ENCODE assay signal across 9 cellular contexts in the genomic region with DNA sequence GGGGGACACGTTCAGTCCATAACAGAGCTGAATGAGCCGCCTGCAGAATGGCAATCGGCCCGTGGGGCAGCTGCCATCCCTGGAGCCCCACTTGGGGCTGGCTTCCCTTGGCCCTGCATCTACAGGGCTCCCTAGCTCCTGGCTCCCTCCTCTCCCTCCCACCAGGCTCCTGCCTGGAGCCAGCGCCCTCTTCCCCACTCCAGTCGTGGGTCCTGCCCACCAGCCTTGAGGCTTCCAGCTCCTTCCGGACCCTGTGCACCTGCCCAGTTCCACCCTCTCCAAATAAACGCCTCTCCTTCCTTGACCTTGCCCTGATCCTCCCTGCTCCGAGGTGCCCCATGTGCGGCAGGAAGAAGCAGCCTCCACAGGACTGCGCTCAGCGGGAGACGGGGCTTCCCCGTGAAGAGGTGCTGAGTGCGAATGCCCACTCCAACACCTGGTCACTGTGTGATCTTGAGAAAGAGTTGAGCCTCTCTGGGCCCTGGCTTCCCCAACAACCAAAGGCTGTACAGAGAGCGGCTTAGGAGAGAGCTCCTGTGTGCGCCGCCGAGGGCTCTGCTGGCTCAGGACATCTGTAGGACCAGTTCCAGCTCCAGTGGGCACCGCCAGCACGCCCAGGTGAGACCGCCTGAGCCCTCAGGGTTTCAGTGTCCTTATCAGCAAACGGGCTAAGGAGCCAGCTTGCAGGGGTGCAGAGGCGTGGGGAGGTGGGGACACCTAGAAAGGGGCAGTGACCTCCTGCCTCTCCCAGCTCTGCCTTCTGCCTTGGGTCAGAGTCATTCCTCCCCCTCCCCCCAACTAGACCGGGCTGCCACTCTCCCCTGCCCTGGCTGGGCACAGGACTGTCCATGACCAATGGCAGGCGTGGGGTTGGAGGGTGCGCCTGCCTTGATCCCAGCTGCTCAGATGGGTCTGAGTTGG. TPM values are rescaled to one million over a fixed set of nuclear protein-coding genes. Genes with fewer than 3 reads are reported as not detected.
DNase-seq lines count a peak whose midpoint lies in the region; ATAC-seq, FAIRE-seq and TF ChIP-seq lines count a peak whose summit lies in the region.
"Had no signal": no experiment of that assay in that cellular context is flagged by ENCODE, and none has a peak within 500 bp of the region (broad histone marks: within the 10 kb centered on the region; RNA-seq: fewer than 3 reads in every experiment).

No MANE protein-coding gene starts in this region.

- H3K36me3 Mint-ChIP-seq in Calu3 (ENCODE audit: insufficient read depth, unreplicated experiment): peaks cover 52% of the 10 kb centered on the region
- no peaks in the 10 kb centered on the region for H3K36me3 Mint-ChIP-seq in activated CD4-positive, alpha-beta memory T cell treated with anti-CD3 and anti-CD28 coated beads for 36 hours

- ATAC-seq in left lung (no peak), HG03097 (IDR thresholded peaks at IDR 0.05; ENCODE audit: low FRiP score, unreplicated experiment) (no peak)

- peak overlapping the region; percentile 79 for H3K4me3 Mint-ChIP-seq in Calu3 (ENCODE audit: low read depth, unreplicated experiment)
- no peak overlapping the region for H3K4me3 Mint-ChIP-seq in activated CD4-positive, alpha-beta memory T cell treated with anti-CD3 and anti-CD28 coated beads for 36 hours

- no peaks in the 10 kb centered on the region for H3K27me3 Mint-ChIP-seq in Calu3 (ENCODE audit: unreplicated experiment)
- H3K27me3 Mint-ChIP-seq in activated CD4-positive, alpha-beta memory T cell treated with anti-CD3 and anti-CD28 coated beads for 36 hours: peaks cover 2% of the 10 kb centered on the region

- no TSS peak for BruUV-seq in Calu3 (replicated peaks; lab: Mats Ljungman, UMichigan)

- peaks cover 21% of the 10 kb centered on the region for H3K4me1 Mint-ChIP-seq in Calu3 (ENCODE audit: low read depth, unreplicated experiment)
- H3K4me1 Mint-ChIP-seq in activated CD4-positive, alpha-beta memory T cell treated with anti-CD3 and anti-CD28 coated beads for 36 hours (ENCODE audit: low read depth): peaks cover 37% of the 10 kb centered on the region

- no peak for FAIRE-seq in frontal cortex (lab: Jason Lieb, UNC)

- H3K9ac ChIP-seq in skeletal muscle tissue (ENCODE audit: low read depth in 1 of 3, low read length in 3 of 3): peak overlapping the region in 1 of 3 donors; percentile 16

- peak; percentile 36 for DNase-seq in Calu3
- DNase-seq in activated CD4-positive, alpha-beta memory T cell treated with anti-CD3 and anti-CD28 coated beads for 36 hours: no peak
- peak in 1 of 2 donors; percentile 77 for DNase-seq in left lung
- DNase-seq in effector CD4-positive, alpha-beta T cell: no peak
- DNase-seq in AG08395 (ENCODE audit: low spot score): no peak
- no peak for DNase-seq in frontal cortex (ENCODE audit: low spot score in 2 of 2)
- DNase-seq: NCI-H2171 treated with DMSO at 0.1 percent for 48 hours had no signal

- intact Hi-C loops in Calu3 (cut with micrococcal nuclease; ENCODE audit: unreplicated experiment) (loop anchor here (5.0 kb wide), 1 partner anchor 112 kb away; no protein-coding TSS in a partner anchor), left lung (cut with DNase I) (loop anchor here (5.0 to 10.0 kb wide), 2 partner anchors 64 to 112 kb away; no protein-coding TSS in a partner anchor)
- intact Hi-C loops in activated CD4-positive, alpha-beta memory T cell treated with anti-CD3 and anti-CD28 coated beads for 36 hours (cut with micrococcal nuclease): loop anchor here (5.0 to 10.0 kb wide), 2 partner anchors 112 to 224 kb away; no protein-coding TSS in a partner anchor

- H3K4me1 ChIP-seq in left lung (peaks cover 15 to 45% of the 10 kb centered on the region in 2 donors), skeletal muscle tissue (ENCODE audit: control insufficient read depth in 3 of 3, insufficient read depth in 3 of 3, low read length in 3 of 3) (peaks cover 30 to 42% (median 36%) of the 10 kb centered on the region in 3 donors)

- H3K27ac ChIP-seq in left lung: peak overlapping the region; percentile 82 to 85
- peak overlapping the region; percentile 54 for H3K27ac ChIP-seq in skeletal muscle tissue (ENCODE audit: low read depth, low read length)

- H3K9me3 ChIP-seq in left lung: no peaks in the 10 kb centered on the region
- H3K9me3 ChIP-seq in skeletal muscle tissue (ENCODE audit: control insufficient read depth in 3 of 3, low read length in 3 of 3): no peaks in the 10 kb centered on the region

- CTCF ChIA-PET in Calu3 (lab: Charles Lee): interaction anchor here (0.9 to 1.4 kb wide), 7 partner anchors 13 to 471 kb away, joined by 3 to 10 read pairs (median 4); no protein-coding TSS in a partner anchor
- CTCF ChIA-PET in activated CD4-positive, alpha-beta memory T cell treated with anti-CD3 and anti-CD28 coated beads for 36 hours (lab: Charles Lee): interaction anchor here (0.6 to 2.1 kb wide), 10 partner anchors 16 to 477 kb away, joined by 3 to 11 read pairs (median 8); a partner anchor contains a TSS

- peaks cover 0 to 7% of the 10 kb centered on the region in 2 donors for H3K27me3 ChIP-seq in left lung
- H3K27me3 ChIP-seq in skeletal muscle tissue (ENCODE audit: control insufficient read depth in 3 of 3, insufficient read depth in 3 of 3, low read length in 3 of 3): no peaks in the 10 kb centered on the region

- TF ChIP-seq CTCF in Calu3 (IDR thresholded peaks at IDR 0.05; ENCODE audit: unreplicated experiment) (no peak), left lung (IDR thresholded peaks at IDR 0.05) (no peak)

- POLR2A ChIA-PET in activated CD4-positive, alpha-beta memory T cell treated with anti-CD3 and anti-CD28 coated beads for 36 hours (lab: Charles Lee): interaction anchor here (1.0 to 2.0 kb wide), 4 partner anchors 12 to 470 kb away, joined by 3 to 5 read pairs (median 4); a partner anchor contains a TSS

- peak overlapping the region; percentile 88 for H3K27ac Mint-ChIP-seq in Calu3 (ENCODE audit: unreplicated experiment)
- H3K27ac Mint-ChIP-seq in activated CD4-positive, alpha-beta memory T cell treated with anti-CD3 and anti-CD28 coated beads for 36 hours: peak overlapping the region; percentile 28

- H3K4me3 ChIP-seq in left lung: no peak overlapping the region
- no peak overlapping the region for H3K4me3 ChIP-seq in skeletal muscle tissue (ENCODE audit: low read length in 3 of 3)

- no peaks in the 10 kb centered on the region for H3K9me3 Mint-ChIP-seq in Calu3 (ENCODE audit: low read depth, unreplicated experiment)
- no peaks in the 10 kb centered on the region for H3K9me3 Mint-ChIP-seq in activated CD4-positive, alpha-beta memory T cell treated with anti-CD3 and anti-CD28 coated beads for 36 hours

- H3K36me3 ChIP-seq in left lung (no peaks in the 10 kb centered on the region), skeletal muscle tissue (ENCODE audit: control insufficient read depth in 3 of 3, insufficient read depth in 3 of 3, low read length in 3 of 3) (no peaks in the 10 kb centered on the region)

RNA-seq across cellular contexts. Expression of a gene that starts 12.1 kb away (rescaled TPM):
- total RNA-seq in Calu3 (2022) (not detected in 2 replicates), left lung (not detected), skeletal muscle tissue (not detected), frontal cortex (not detected)
- total RNA-seq in activated CD4-positive, alpha-beta memory T cell treated with anti-CD3 and anti-CD28 coated beads for 36 hours: not detected

RNA-seq across cellular contexts. Expression of a gene that starts 17.1 kb away (rescaled TPM):
- total RNA-seq in Calu3 (2022) (34.7 and 36.1 TPM in 2 replicates), left lung (10 to 100 TPM; 25.3 to 35.4 TPM), skeletal muscle tissue (18.8 TPM), frontal cortex (11.4 TPM)
- 10 to 100 TPM; 59.9 to 64.6 TPM for total RNA-seq in activated CD4-positive, alpha-beta memory T cell treated with anti-CD3 and anti-CD28 coated beads for 36 hours

RNA-seq across cellular contexts. Expression of a gene that starts 33.1 kb away (rescaled TPM):
- total RNA-seq in Calu3 (2022): 15.5 and 18.4 TPM in 2 replicates
- 10 to 100 TPM; 14.1 to 15.7 TPM for total RNA-seq in activated CD4-positive, alpha-beta memory T cell treated with anti-CD3 and anti-CD28 coated beads for 36 hours
- 10 to 100 TPM; 15.8 to 18.0 TPM for total RNA-seq in left lung
- 4.2 TPM for total RNA-seq in skeletal muscle tissue
- 10.6 TPM for total RNA-seq in frontal cortex

RNA-seq across cellular contexts. Expression of a gene that starts 56.6 kb away (rescaled TPM):
- total RNA-seq in Calu3 (2022) (not detected in 2 replicates), left lung (1 to 10 TPM; 1.7 to 5.6 TPM), skeletal muscle tissue (3.1 TPM), frontal cortex (not detected)
- total RNA-seq in activated CD4-positive, alpha-beta memory T cell treated with anti-CD3 and anti-CD28 coated beads for 36 hours: under 1 TPM; 0.58 to 0.86 TPM
